Comparison of ENCODE assay signal across 8 cellular contexts in the genomic region with DNA sequence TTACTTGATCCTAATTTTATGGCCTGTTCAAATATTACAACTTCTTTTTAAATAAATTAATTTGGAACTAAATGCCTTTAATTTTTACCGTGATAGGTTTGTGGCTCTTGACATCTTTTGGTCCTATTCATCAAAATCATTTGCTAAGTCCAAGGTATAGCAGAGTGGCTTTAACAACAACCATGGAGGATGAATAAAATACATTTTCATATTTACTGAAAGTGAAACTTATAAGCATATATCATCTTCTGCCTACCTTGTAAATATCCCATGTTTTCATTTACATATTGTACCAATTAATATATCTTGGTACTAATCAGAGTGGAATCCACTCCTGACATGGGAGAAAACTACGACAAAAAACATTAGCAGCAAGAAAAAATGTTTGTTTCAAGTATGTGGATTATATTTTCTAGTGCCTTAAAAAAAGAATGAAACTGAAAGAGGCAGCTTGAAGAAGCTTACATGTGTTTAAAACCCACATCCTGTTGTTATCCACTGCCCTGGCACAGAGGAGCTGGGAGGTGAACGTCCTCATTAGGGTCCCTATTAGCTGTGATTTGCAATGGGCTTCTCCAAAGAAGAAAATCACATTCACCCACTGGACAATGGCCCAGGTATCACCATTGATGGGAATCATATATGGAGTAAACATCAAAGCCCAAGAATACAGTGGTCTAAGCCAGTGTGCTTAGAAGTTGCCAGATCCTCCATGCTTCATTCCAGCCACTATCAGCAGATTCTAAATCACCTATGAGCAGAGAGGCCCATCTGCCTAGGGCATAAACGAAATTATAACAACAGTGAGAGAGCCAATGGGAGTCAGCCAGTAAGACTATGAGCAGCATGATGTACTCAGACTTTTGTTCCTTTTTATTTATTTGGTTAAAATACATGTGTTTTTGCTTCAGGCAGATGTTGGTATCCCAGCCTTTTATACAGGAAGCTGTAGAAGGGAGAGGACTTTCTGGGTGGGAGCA.
A peak's percentile ranks its signal among the peaks of the same experiment; 100 is the strongest.
DNase-seq lines count a peak whose midpoint lies in the region; ATAC-seq and TF ChIP-seq lines count a peak whose summit lies in the region.

No MANE protein-coding gene starts in this region.

- H3K27me3 Mint-ChIP-seq in stimulated activated naive CD8-positive, alpha-beta T cell treated with anti-CD3 and anti-CD28 coated beads, Interleukin-15, amount 100 ng/mL, for 72 hours: no peaks in the 10 kb centered on the region

- ATAC-seq in HG03097 (IDR thresholded peaks at IDR 0.05; ENCODE audit: low FRiP score, unreplicated experiment): peak; percentile 71
- ATAC-seq in foreskin keratinocyte: no peak
- ATAC-seq in stimulated activated naive CD8-positive, alpha-beta T cell treated with anti-CD3 and anti-CD28 coated beads, Interleukin-15, amount 100 ng/mL, for 72 hours: peak; percentile 88

- peaks cover 28% of the 10 kb centered on the region for H3K4me1 ChIP-seq in foreskin keratinocyte

- DNase-seq in stimulated activated CD4-positive, alpha-beta T cell treated with anti-CD3 and anti-CD28 coated beads, Interleukin-4, amount 100 ng/mL, for 24 hours: peak; percentile 43
- no peak for DNase-seq in stimulated activated CD4-positive, alpha-beta T cell treated with anti-CD3 and anti-CD28 coated beads, Interleukin-2, amount 100 ng/mL, for 48 hours
- DNase-seq in T-helper 22 cell (ENCODE audit: low read depth): peak; percentile 24
- no peak for DNase-seq in foreskin keratinocyte
- peak; percentile 38 to 45 for DNase-seq in stimulated activated naive CD8-positive, alpha-beta T cell treated with anti-CD3 and anti-CD28 coated beads, Interleukin-15, amount 100 ng/mL, for 72 hours
- DNase-seq in NCI-H1105 (lab: John Stamatoyannopoulos, UW): no peak
- no peak for DNase-seq in superior temporal gyrus (ENCODE audit: extremely low spot score)

- no peak for TF ChIP-seq CTCF in foreskin keratinocyte (conservative IDR thresholded peaks at IDR 0.05)

- peaks cover 91% of the 10 kb centered on the region for H3K4me1 Mint-ChIP-seq in stimulated activated naive CD8-positive, alpha-beta T cell treated with anti-CD3 and anti-CD28 coated beads, Interleukin-15, amount 100 ng/mL, for 72 hours

- H3K4me3 Mint-ChIP-seq in stimulated activated naive CD8-positive, alpha-beta T cell treated with anti-CD3 and anti-CD28 coated beads, Interleukin-15, amount 100 ng/mL, for 72 hours: peak overlapping the region; percentile 55 to 87

- H3K9me3 Mint-ChIP-seq in stimulated activated naive CD8-positive, alpha-beta T cell treated with anti-CD3 and anti-CD28 coated beads, Interleukin-15, amount 100 ng/mL, for 72 hours: no peaks in the 10 kb centered on the region

- H3K27ac ChIP-seq in foreskin keratinocyte: peak overlapping the region; percentile 44

- no peaks in the 10 kb centered on the region for H3K27me3 ChIP-seq in foreskin keratinocyte

- peak overlapping the region; percentile 93 to 98 for H3K27ac Mint-ChIP-seq in stimulated activated naive CD8-positive, alpha-beta T cell treated with anti-CD3 and anti-CD28 coated beads, Interleukin-15, amount 100 ng/mL, for 72 hours

Comparison
In these comparisons a context has a peak if more than half of its experiments do, and no peak if none do; other contexts are left out.
1. DNase-seq: peak in stimulated activated CD4-positive, alpha-beta T cell treated with anti-CD3 and anti-CD28 coated beads, Interleukin-4, amount 100 ng/mL, for 24 hours (single experiment), T-helper 22 cell (single experiment) and stimulated activated naive CD8-positive, alpha-beta T cell treated with anti-CD3 and anti-CD28 coated beads, Interleukin-15, amount 100 ng/mL, for 72 hours (2 of 2); none in stimulated activated CD4-positive, alpha-beta T cell treated with anti-CD3 and anti-CD28 coated beads, Interleukin-2, amount 100 ng/mL, for 48 hours (0 of 2), foreskin keratinocyte (0 of 2), NCI-H1105 (single experiment) and superior temporal gyrus (single experiment).